Comparison of ENCODE assay signal across 27 cellular contexts in the genomic region with DNA sequence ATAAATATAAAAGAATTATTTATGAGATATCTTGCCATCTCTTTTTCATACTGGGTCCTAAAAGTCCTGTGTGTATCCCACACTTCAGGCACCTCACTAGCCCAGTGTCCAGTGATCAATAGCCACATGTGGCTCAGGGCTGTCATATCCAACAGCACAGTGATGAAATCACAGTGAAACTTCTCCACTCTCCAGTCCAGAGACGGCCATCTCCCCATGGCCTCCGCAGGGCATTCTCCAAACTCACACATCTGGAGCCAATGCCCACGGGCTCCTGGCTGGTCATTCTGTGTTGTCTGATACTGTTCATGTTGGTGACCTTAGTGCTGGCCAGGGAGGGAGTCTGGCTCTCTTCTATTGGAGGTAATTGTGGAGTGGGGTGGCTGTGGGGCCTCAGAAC.
"Had no signal": no experiment of that assay in that cellular context is flagged by ENCODE, and none has a peak within 500 bp of the region (broad histone marks: within the 10 kb centered on the region; RNA-seq: fewer than 3 reads in every experiment).

No MANE protein-coding gene starts in this region.

- H3K9me3 Mint-ChIP-seq: activated CD4-positive, alpha-beta memory T cell treated with anti-CD3 and anti-CD28 coated beads for 36 hours; activated CD4-positive, alpha-beta T cell treated with anti-CD3 and anti-CD28 coated beads, Interleukin-2, amount 10 ng/mL, durations not matched to agents 7 days and 5 days; activated naive CD4-positive, alpha-beta T cell treated with anti-CD3 and anti-CD28 coated beads, Interleukin-2, amount 50 U/mL, for 72 hours; activated naive CD8-positive, alpha-beta T cell treated with anti-CD3 and anti-CD28 coated beads, Interleukin-2, amount 50 U/mL, for 24 hours; activated T-cell treated with anti-CD3 and anti-CD28 coated beads, Interleukin-2, amount 50 U/mL, for 4 hours; T-cell had no signal

- H3K27ac Mint-ChIP-seq: activated CD4-positive, alpha-beta memory T cell treated with anti-CD3 and anti-CD28 coated beads for 36 hours; activated CD4-positive, alpha-beta T cell treated with anti-CD3 and anti-CD28 coated beads, Interleukin-2, amount 10 ng/mL, durations not matched to agents 7 days and 5 days; activated naive CD8-positive, alpha-beta T cell treated with anti-CD3 and anti-CD28 coated beads, Interleukin-2, amount 50 U/mL, for 24 hours; T-cell had no signal

- H3K4me3 Mint-ChIP-seq: activated CD4-positive, alpha-beta memory T cell treated with anti-CD3 and anti-CD28 coated beads for 36 hours; activated CD4-positive, alpha-beta T cell treated with anti-CD3 and anti-CD28 coated beads, Interleukin-2, amount 10 ng/mL, durations not matched to agents 7 days and 5 days; activated naive CD8-positive, alpha-beta T cell treated with anti-CD3 and anti-CD28 coated beads, Interleukin-2, amount 50 U/mL, for 24 hours; activated T-cell treated with anti-CD3 and anti-CD28 coated beads, Interleukin-2, amount 50 U/mL, for 4 hours; T-cell had no signal

- H3K9me3 ChIP-seq: ascending aorta, body of pancreas had no signal

- H3K4me1 Mint-ChIP-seq: activated CD4-positive, alpha-beta T cell treated with anti-CD3 and anti-CD28 coated beads, Interleukin-2, amount 10 ng/mL, durations not matched to agents 7 days and 5 days; activated naive CD8-positive, alpha-beta T cell treated with anti-CD3 and anti-CD28 coated beads, Interleukin-2, amount 50 U/mL, for 24 hours had no signal

- H3K36me3 ChIP-seq: ascending aorta had no signal

- ATAC-seq: activated naive CD4-positive, alpha-beta T cell treated with anti-CD3 and anti-CD28 coated beads, Interleukin-2, amount 50 U/mL, for 72 hours; activated naive CD8-positive, alpha-beta T cell treated with anti-CD3 and anti-CD28 coated beads, Interleukin-2, amount 50 U/mL, for 24 hours; activated T-cell treated with anti-CD3 and anti-CD28 coated beads, Interleukin-2, amount 50 U/mL, for 4 hours; Panc1; T-cell had no signal

- H3K36me3 Mint-ChIP-seq: activated CD4-positive, alpha-beta memory T cell treated with anti-CD3 and anti-CD28 coated beads for 36 hours; activated naive CD4-positive, alpha-beta T cell treated with anti-CD3 and anti-CD28 coated beads, Interleukin-2, amount 50 U/mL, for 72 hours; T-cell had no signal

- H3K27ac ChIP-seq: body of pancreas had no signal

- H3K4me3 ChIP-seq: ascending aorta, body of pancreas had no signal

- H3K27me3 Mint-ChIP-seq: activated CD4-positive, alpha-beta memory T cell treated with anti-CD3 and anti-CD28 coated beads for 36 hours; activated naive CD8-positive, alpha-beta T cell treated with anti-CD3 and anti-CD28 coated beads, Interleukin-2, amount 50 U/mL, for 24 hours had no signal

- DNase-seq: activated CD4-positive, alpha-beta memory T cell treated with anti-CD3 and anti-CD28 coated beads for 36 hours; activated CD4-positive, alpha-beta T cell treated with anti-CD3 and anti-CD28 coated beads, Interleukin-2, amount 10 ng/mL, durations not matched to agents 7 days and 5 days; activated CD4-positive, CD25-positive, alpha-beta regulatory T cell; activated CD8-positive, alpha-beta memory T cell treated with anti-CD3 and anti-CD28 coated beads for 24 hours; activated effector memory CD4-positive, alpha-beta T cell treated with anti-CD3 and anti-CD28 coated beads, Interleukin-2, amount 50 U/mL, for 16 hours; activated naive CD4-positive, alpha-beta T cell treated with Interleukin-2 at 50 U/mL for 16 hours; activated naive CD8-positive, alpha-beta T cell treated with anti-CD3 and anti-CD28 coated beads, Interleukin-2, amount 50 U/mL, for 24 hours; activated T-cell treated with anti-CD3 and anti-CD28 coated beads, Interleukin-2, amount 50 U/mL, for 4 hours; amniotic stem cell; body of pancreas; central memory CD4-positive, alpha-beta T cell; MM.1S; NCI-H1105; NCI-H1436; NCI-H1694 treated with DMSO at 0.1 percent for 48 hours; NCI-H2029 treated with DMSO at 0.1 percent for 48 hours; NCI-H510A treated with DMSO at 0.1 percent for 48 hours; NCI-H69; NK-92 treated with Interleukin-12 subunit alpha and Interleukin-12 subunit beta, amount 100 ng/mL, for 24 hours; OCI-M1; SHP77 treated with DMSO at 0.1 percent for 48 hours; T-cell; T-helper 2 cell; T1000 had no signal

- H3K27me3 ChIP-seq: ascending aorta, body of pancreas had no signal
